Comparison of ENCODE assay signal across 25 cellular contexts in genomic region chr12:95151406-95151805, GRCh38.
DNase-seq lines count a peak whose midpoint lies in the region; FAIRE-seq and TF ChIP-seq lines count a peak whose summit lies in the region.
"Had no signal": no experiment of that assay in that cellular context is flagged by ENCODE, and none has a peak within 500 bp of the region (broad histone marks: within the 10 kb centered on the region; RNA-seq: fewer than 3 reads in every experiment).

No MANE protein-coding gene starts in this region.

- CTCF ChIA-PET in Calu3 (lab: Charles Lee) (no interaction called here), RWPE1 (lab: Yijun Ruan, JAX) (no interaction called here)

- H3K4me3 Mint-ChIP-seq in Calu3 (ENCODE audit: low read depth, unreplicated experiment) = no peak overlapping the region
- H3K4me3 Mint-ChIP-seq: CD14-positive monocyte; CD8-positive, alpha-beta memory T cell had no signal

- DNase-seq in Calu3 (no peak), RWPE1 (ENCODE audit: low spot score) (no peak), smooth muscle cell (lab: John Stamatoyannopoulos, UW; ENCODE audit: unreplicated experiment) (no peak), small intestine (no peak), NCI-H2029 (lab: John Stamatoyannopoulos, UW) (no peak), iPS-NIHi11 (ENCODE audit: low spot score) (no peak)
- DNase-seq: 8988T; ACHN; BE2C; CD8-positive, alpha-beta memory T cell; DND-41; IMR-90; KG1; MG63; NCI-H1694 treated with DMSO at 0.1 percent for 48 hours; NCI-H2171 treated with DMSO at 0.1 percent for 48 hours; NCI-H345; NCI-H510A treated with DMSO at 0.1 percent for 48 hours; NCI-H774; Right ventricle myocardium superior had no signal

- no TSS peak for BruUV-seq in Calu3 (replicated peaks; lab: Mats Ljungman, UMichigan)

- TF ChIP-seq CTCF in Calu3 (IDR thresholded peaks at IDR 0.05; ENCODE audit: unreplicated experiment) = no peak
- no peak for TF ChIP-seq CTCF in RWPE1 (conservative IDR thresholded peaks at IDR 0.05; ENCODE audit: low read depth)
- TF ChIP-seq CTCF in smooth muscle cell (IDR thresholded peaks at IDR 0.05; ENCODE audit: borderline replicate concordance, insufficient read depth, poor library complexity, severe bottlenecking) = no peak

- peak overlapping the region; percentile 11 for H3K27ac Mint-ChIP-seq in Calu3 (ENCODE audit: unreplicated experiment)

- no peaks in the 10 kb centered on the region for H3K79me2 ChIP-seq in smooth muscle cell (ENCODE audit: low read depth)

- H3K9me3 ChIP-seq in esophagus (ENCODE audit: control insufficient read depth in 2 of 2, insufficient read depth in 1 of 2, low read depth in 1 of 2, low read length in 1 of 2) (no peaks in the 10 kb centered on the region), smooth muscle cell (replicated peaks; ENCODE audit: low read depth) (no peaks in the 10 kb centered on the region), small intestine (ENCODE audit: control insufficient read depth, low read depth) (no peaks in the 10 kb centered on the region)
- H3K9me3 ChIP-seq: BE2C, MG63, SJSA1 had no signal

- H3K4me3 ChIP-seq in esophagus (ENCODE audit: low read depth in 1 of 2, low read length in 2 of 2) (no peak overlapping the region), smooth muscle cell (no peak overlapping the region), small intestine (ENCODE audit: low read depth in 1 of 2, low read length in 2 of 2) (no peak overlapping the region)
- H3K4me3 ChIP-seq: MG63, SJSA1 had no signal

- no peaks in the 10 kb centered on the region for H3K27me3 Mint-ChIP-seq in Calu3 (ENCODE audit: unreplicated experiment)

- H3K4me1 ChIP-seq in esophagus (ENCODE audit: control insufficient read depth in 2 of 2, insufficient read depth in 2 of 2, low read length in 1 of 2) (no peaks in the 10 kb centered on the region), smooth muscle cell (ENCODE audit: low read depth) (no peaks in the 10 kb centered on the region), small intestine (ENCODE audit: control insufficient read depth in 2 of 2, insufficient read depth in 1 of 2, low read depth in 1 of 2, low read length in 1 of 2) (no peaks in the 10 kb centered on the region)
- H3K4me1 ChIP-seq: SJSA1 had no signal

- no peak for FAIRE-seq in small intestine (lab: Jason Lieb, UNC)
- FAIRE-seq: GM12892, GM19239 had no signal

- H2AFZ ChIP-seq in smooth muscle cell (ENCODE audit: low read depth) = no peak overlapping the region

- intact Hi-C loops in Calu3 (cut with micrococcal nuclease; ENCODE audit: unreplicated experiment) = no loop called here

- no peaks in the 10 kb centered on the region for H3F3A ChIP-seq in smooth muscle cell (ENCODE audit: low read depth)

- no peak overlapping the region for H3K9ac ChIP-seq in smooth muscle cell (ENCODE audit: low read depth)

- H3K36me3 Mint-ChIP-seq in Calu3 (ENCODE audit: insufficient read depth, unreplicated experiment) = peaks cover 40% of the 10 kb centered on the region

- no peak overlapping the region for H3K4me2 ChIP-seq in smooth muscle cell

- 60 to 75% methylated on average over 2 of the region's 2 CpGs for WGBS in esophagus, 2 donors
- WGBS in smooth muscle cell (ENCODE audit: low lambda C conversion rate) = 96% methylated on average over 2 of the region's 2 CpGs
- 85 to 100% (median 97%) methylated on average over 2 of the region's 2 CpGs for WGBS in small intestine, 3 donors

- no peaks in the 10 kb centered on the region for H4K20me1 ChIP-seq in smooth muscle cell (ENCODE audit: low read depth)

- H3K27ac ChIP-seq in RWPE1 (peak overlapping the region; percentile 96), esophagus (ENCODE audit: low read depth in 2 of 2, low read length in 1 of 2) (peak overlapping the region; percentile 67 to 82), smooth muscle cell (ENCODE audit: low read depth) (peak overlapping the region; percentile 24), small intestine (ENCODE audit: low read depth in 1 of 2, low read length in 1 of 2) (no peak overlapping the region)
- H3K27ac ChIP-seq: SJSA1 had no signal

- H3K9me3 Mint-ChIP-seq in Calu3 (ENCODE audit: low read depth, unreplicated experiment) = no peaks in the 10 kb centered on the region

- H3K36me3 ChIP-seq in esophagus (ENCODE audit: control insufficient read depth in 2 of 2, insufficient read depth in 2 of 2, low read length in 1 of 2) (no peaks in the 10 kb centered on the region), smooth muscle cell (ENCODE audit: low read depth) (no peaks in the 10 kb centered on the region), small intestine (ENCODE audit: control insufficient read depth in 2 of 2, insufficient read depth in 2 of 2, low read length in 2 of 2) (no peaks in the 10 kb centered on the region)
- H3K36me3 ChIP-seq: BE2C, MG63, SJSA1 had no signal

- H3K27me3 ChIP-seq in esophagus (ENCODE audit: control insufficient read depth in 1 of 2, insufficient read depth in 2 of 2, low read length in 2 of 2) (no peaks in the 10 kb centered on the region), smooth muscle cell (ENCODE audit: low read depth) (no peaks in the 10 kb centered on the region), small intestine (ENCODE audit: control insufficient read depth in 2 of 2, insufficient read depth in 2 of 2, low read length in 2 of 2) (no peaks in the 10 kb centered on the region)
- H3K27me3 ChIP-seq: BE2C, MG63, SJSA1 had no signal

- H3K4me1 Mint-ChIP-seq in Calu3 (ENCODE audit: low read depth, unreplicated experiment) = peaks cover 13% of the 10 kb centered on the region
- H3K4me1 Mint-ChIP-seq: CD14-positive monocyte; CD8-positive, alpha-beta memory T cell had no signal

- POLR2A ChIA-PET in RWPE1 (lab: Yijun Ruan, JAX; ENCODE audit: low non-redundant PET) = no interaction called here

Comparison
In these comparisons a context has a peak if more than half of its experiments do, and no peak if none do; other contexts are left out.
1. H3K27ac ChIP-seq: peak in RWPE1 (single experiment), esophagus (2 of 2) and smooth muscle cell (single experiment); none in small intestine (0 of 2).